In genomic region chr11:109641549-109641948, GRCh38 we compare ENCODE assay signal across 11 cellular contexts.
DNase-seq lines count a peak whose midpoint lies in the region; ATAC-seq and TF ChIP-seq lines count a peak whose summit lies in the region.
"Had no signal": no experiment of that assay in that cellular context is flagged by ENCODE, and none has a peak within 500 bp of the region (broad histone marks: within the 10 kb centered on the region; RNA-seq: fewer than 3 reads in every experiment).

No MANE protein-coding gene starts in this region.

- H3F3A ChIP-seq in GM23338 (replicated peaks; ENCODE audit: low read depth) (no peaks in the 10 kb centered on the region), PC-3 (ENCODE audit: low read length, unreplicated experiment) (no peaks in the 10 kb centered on the region)

- TF ChIP-seq POLR2A in upper lobe of left lung (IDR thresholded peaks at IDR 0.05): no peak

- H3K9ac ChIP-seq in PC-3 (ENCODE audit: low read length): no peak overlapping the region

- no peak overlapping the region for H2AFZ ChIP-seq in GM23338
- no peak overlapping the region for H2AFZ ChIP-seq in PC-3 (ENCODE audit: low read length)
- H2AFZ ChIP-seq in osteoblast (ENCODE audit: low read length): no peak overlapping the region

- CTCF ChIA-PET in PC-3 (lab: Charles Lee): interaction anchor here (0.7 kb wide), 1 partner anchor 358 kb away, joined by 7 read pairs; no protein-coding TSS in a partner anchor

- no peak overlapping the region for H3K4me3 Mint-ChIP-seq in GM23338

- H3K4me1 ChIP-seq in GM23338 (ENCODE audit: insufficient read depth) (no peaks in the 10 kb centered on the region), PC-3 (ENCODE audit: insufficient read depth, low read length) (no peaks in the 10 kb centered on the region), osteoblast (ENCODE audit: insufficient read depth, low read length) (no peaks in the 10 kb centered on the region), upper lobe of left lung (no peaks in the 10 kb centered on the region)

- no peak overlapping the region for H3K27ac ChIP-seq in GM23338 (ENCODE audit: low read depth)
- no peak overlapping the region for H3K27ac ChIP-seq in PC-3 (ENCODE audit: low read length)
- H3K27ac ChIP-seq in osteoblast (ENCODE audit: low read depth, low read length): no peak overlapping the region
- no peak overlapping the region for H3K27ac ChIP-seq in upper lobe of left lung

- H3K36me3 ChIP-seq in GM23338 (ENCODE audit: insufficient read depth): no peaks in the 10 kb centered on the region
- no peaks in the 10 kb centered on the region for H3K36me3 ChIP-seq in PC-3 (ENCODE audit: low read depth, low read length)
- no peaks in the 10 kb centered on the region for H3K36me3 ChIP-seq in osteoblast (ENCODE audit: insufficient read depth, low read length)
- H3K36me3 ChIP-seq in upper lobe of left lung: no peaks in the 10 kb centered on the region

- peak; percentile 18 to 55; a peak in 2 of 4 replicates for TF ChIP-seq CTCF in GM23338 (conservative IDR thresholded peaks at IDR 0.05; ENCODE audit: low read depth in 2 of 2)
- peak; percentile 55 for TF ChIP-seq CTCF in PC-3 (conservative IDR thresholded peaks at IDR 0.05; ENCODE audit: low read depth, low read length)
- TF ChIP-seq CTCF in epithelial cell of esophagus (IDR thresholded peaks at IDR 0.05; ENCODE audit: insufficient read depth, low read depth, low read length, missing control alignments): peak; percentile 43
- peak; percentile 33 for TF ChIP-seq CTCF in osteoblast (IDR thresholded peaks at IDR 0.05; ENCODE audit: extremely low read depth, low read depth, low read length)
- TF ChIP-seq CTCF in upper lobe of left lung (IDR thresholded peaks at IDR 0.05): no peak

- intact Hi-C loops in PC-3 (cut with micrococcal nuclease): no loop called here
- intact Hi-C loops in left ventricle myocardium superior (cut with micrococcal nuclease): no loop called here

- H3K4me2 ChIP-seq in GM23338: no peak overlapping the region
- H3K4me2 ChIP-seq in PC-3 (ENCODE audit: low read length): no peak overlapping the region
- no peak overlapping the region for H3K4me2 ChIP-seq in osteoblast (ENCODE audit: insufficient read depth, low read length)

- H3K9me3 Mint-ChIP-seq in GM23338: no peaks in the 10 kb centered on the region

- WGBS in upper lobe of left lung, 2 donors: 20 to 23% methylated on average over 9 of the region's 9 CpGs

- H3K9me3 ChIP-seq in PC-3 (ENCODE audit: low read length) (no peaks in the 10 kb centered on the region), osteoblast (ENCODE audit: low read depth, low read length) (no peaks in the 10 kb centered on the region), upper lobe of left lung (no peaks in the 10 kb centered on the region)

- peak; percentile 78 for DNase-seq in GM23338 (ENCODE audit: low spot score)
- peak; percentile 61 for DNase-seq in PC-3
- DNase-seq in epithelial cell of esophagus (ENCODE audit: low read depth): peak; percentile 71
- DNase-seq in osteoblast (ENCODE audit: insufficient read length, low spot score, missing footprints): no peak
- DNase-seq in upper lobe of left lung: no peak
- no peak for DNase-seq in left ventricle myocardium superior
- DNase-seq in NCI-H1417 (lab: John Stamatoyannopoulos, UW): no peak
- DNase-seq: activated CD4-positive, alpha-beta T cell treated with anti-CD3 and anti-CD28 coated beads, Interleukin-2, amount 50 U/mL, for 48 hours; cortex of kidney; stimulated activated naive CD4-positive, alpha-beta T cell treated with Interleukin-2 at 50 U/mL for 16 hours had no signal

- H3K27me3 ChIP-seq in GM23338 (ENCODE audit: insufficient read depth): no peaks in the 10 kb centered on the region
- H3K27me3 ChIP-seq in PC-3 (ENCODE audit: low read length): peaks cover 20% of the 10 kb centered on the region; the same call in 1 of the 2 replicates
- H3K27me3 ChIP-seq in osteoblast (ENCODE audit: insufficient read depth, low read length): no peaks in the 10 kb centered on the region
- no peaks in the 10 kb centered on the region for H3K27me3 ChIP-seq in upper lobe of left lung

- BruUV-seq in PC-3 (replicated peaks; lab: Mats Ljungman, UMichigan): no TSS peak

- H3K4me1 Mint-ChIP-seq in GM23338: no peaks in the 10 kb centered on the region

- no peaks in the 10 kb centered on the region for H3K36me3 Mint-ChIP-seq in GM23338 (ENCODE audit: low read depth)

- H4K20me1 ChIP-seq in GM23338 (replicated peaks; ENCODE audit: insufficient read depth) (no peaks in the 10 kb centered on the region), PC-3 (ENCODE audit: low read length) (no peaks in the 10 kb centered on the region), osteoblast (ENCODE audit: insufficient read depth, low read length) (no peaks in the 10 kb centered on the region)

- no peak overlapping the region for H3K27ac Mint-ChIP-seq in GM23338

- POLR2A ChIA-PET in PC-3 (lab: Charles Lee; ENCODE audit: unreplicated experiment): no interaction called here

- no peaks in the 10 kb centered on the region for H3K9me2 ChIP-seq in GM23338 (ENCODE audit: insufficient read depth)
- no peaks in the 10 kb centered on the region; the same call in 1 of the 2 replicates for H3K9me2 ChIP-seq in PC-3 (replicated peaks; ENCODE audit: low read length)

- no peaks in the 10 kb centered on the region for H3K27me3 Mint-ChIP-seq in GM23338 (ENCODE audit: insufficient read depth, low read depth, poor library complexity)

- H3K4me3 ChIP-seq in GM23338: no peak overlapping the region
- H3K4me3 ChIP-seq in PC-3 (ENCODE audit: low read length): no peak overlapping the region
- H3K4me3 ChIP-seq in epithelial cell of esophagus (ENCODE audit: low read length): no peak overlapping the region
- no peak overlapping the region for H3K4me3 ChIP-seq in osteoblast (ENCODE audit: insufficient read depth, low read length)
- no peak overlapping the region for H3K4me3 ChIP-seq in upper lobe of left lung

- TF ChIP-seq EP300 in upper lobe of left lung (IDR thresholded peaks at IDR 0.05): no peak

- ATAC-seq in GM23338 (peak; percentile 88), PC-3 (peak; percentile 46; the same call in 1 of the 2 replicates), GM19397 (IDR thresholded peaks at IDR 0.05; ENCODE audit: unreplicated experiment) (no peak), upper lobe of left lung (ENCODE audit: low FRiP score in 2 of 2) (no peak), left ventricle myocardium superior (no peak)

- H3K79me2 ChIP-seq in GM23338 (replicated peaks; ENCODE audit: insufficient read depth): no peaks in the 10 kb centered on the region
- no peaks in the 10 kb centered on the region for H3K79me2 ChIP-seq in PC-3 (ENCODE audit: low read length)
- no peaks in the 10 kb centered on the region for H3K79me2 ChIP-seq in osteoblast (ENCODE audit: insufficient read depth, low read length)

TF ChIP-seq in GM23338, 12 proteins besides CTCF, POLR2A, EP300 and RAD21:
- TF ChIP-seq ZNF331 (CRISPR knock-in tag; IDR thresholded peaks at IDR 0.05; ENCODE audit: low read depth) (no peak), CREB1 (CRISPR knock-in tag; IDR thresholded peaks at IDR 0.05; ENCODE audit: low read depth) (0 out of 2 replicates have a peak, but pooled peaks have one; percentile 53), ZNF114 (CRISPR knock-in tag; IDR thresholded peaks at IDR 0.05) (no peak), POLR2AphosphoS5 (IDR thresholded peaks at IDR 0.05; ENCODE audit: low read depth) (no peak)
- TF ChIP-seq, protein P1, sequence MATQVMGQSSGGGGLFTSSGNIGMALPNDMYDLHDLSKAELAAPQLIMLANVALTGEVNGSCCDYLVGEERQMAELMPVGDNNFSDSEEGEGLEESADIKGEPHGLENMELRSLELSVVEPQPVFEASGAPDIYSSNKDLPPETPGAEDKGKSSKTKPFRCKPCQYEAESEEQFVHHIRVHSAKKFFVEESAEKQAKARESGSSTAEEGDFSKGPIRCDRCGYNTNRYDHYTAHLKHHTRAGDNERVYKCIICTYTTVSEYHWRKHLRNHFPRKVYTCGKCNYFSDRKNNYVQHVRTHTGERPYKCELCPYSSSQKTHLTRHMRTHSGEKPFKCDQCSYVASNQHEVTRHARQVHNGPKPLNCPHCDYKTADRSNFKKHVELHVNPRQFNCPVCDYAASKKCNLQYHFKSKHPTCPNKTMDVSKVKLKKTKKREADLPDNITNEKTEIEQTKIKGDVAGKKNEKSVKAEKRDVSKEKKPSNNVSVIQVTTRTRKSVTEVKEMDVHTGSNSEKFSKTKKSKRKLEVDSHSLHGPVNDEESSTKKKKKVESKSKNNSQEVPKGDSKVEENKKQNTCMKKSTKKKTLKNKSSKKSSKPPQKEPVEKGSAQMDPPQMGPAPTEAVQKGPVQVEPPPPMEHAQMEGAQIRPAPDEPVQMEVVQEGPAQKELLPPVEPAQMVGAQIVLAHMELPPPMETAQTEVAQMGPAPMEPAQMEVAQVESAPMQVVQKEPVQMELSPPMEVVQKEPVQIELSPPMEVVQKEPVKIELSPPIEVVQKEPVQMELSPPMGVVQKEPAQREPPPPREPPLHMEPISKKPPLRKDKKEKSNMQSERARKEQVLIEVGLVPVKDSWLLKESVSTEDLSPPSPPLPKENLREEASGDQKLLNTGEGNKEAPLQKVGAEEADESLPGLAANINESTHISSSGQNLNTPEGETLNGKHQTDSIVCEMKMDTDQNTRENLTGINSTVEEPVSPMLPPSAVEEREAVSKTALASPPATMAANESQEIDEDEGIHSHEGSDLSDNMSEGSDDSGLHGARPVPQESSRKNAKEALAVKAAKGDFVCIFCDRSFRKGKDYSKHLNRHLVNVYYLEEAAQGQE (IDR thresholded peaks at IDR 0.05; ENCODE audit: unreplicated experiment): peak; percentile 90
- TF ChIP-seq, protein P2, sequence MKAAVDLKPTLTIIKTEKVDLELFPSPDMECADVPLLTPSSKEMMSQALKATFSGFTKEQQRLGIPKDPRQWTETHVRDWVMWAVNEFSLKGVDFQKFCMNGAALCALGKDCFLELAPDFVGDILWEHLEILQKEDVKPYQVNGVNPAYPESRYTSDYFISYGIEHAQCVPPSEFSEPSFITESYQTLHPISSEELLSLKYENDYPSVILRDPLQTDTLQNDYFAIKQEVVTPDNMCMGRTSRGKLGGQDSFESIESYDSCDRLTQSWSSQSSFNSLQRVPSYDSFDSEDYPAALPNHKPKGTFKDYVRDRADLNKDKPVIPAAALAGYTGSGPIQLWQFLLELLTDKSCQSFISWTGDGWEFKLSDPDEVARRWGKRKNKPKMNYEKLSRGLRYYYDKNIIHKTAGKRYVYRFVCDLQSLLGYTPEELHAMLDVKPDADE (IDR thresholded peaks at IDR 0.05): no peak
TF ChIP-seq in GM23338: peak in this region for 2.

Comparison
In these comparisons a context has a peak if more than half of its experiments do, and no peak if none do; other contexts are left out.
1. ATAC-seq: peak in GM23338 (single experiment) and PC-3 (single experiment); none in GM19397 (single experiment), upper lobe of left lung (0 of 2) and left ventricle myocardium superior (single experiment).
2. DNase-seq: peak in GM23338 (single experiment), PC-3 (single experiment) and epithelial cell of esophagus (single experiment); none in osteoblast (single experiment), upper lobe of left lung (0 of 2), left ventricle myocardium superior (single experiment) and NCI-H1417 (0 of 3).
3. CTCF ChIP-seq: peak in GM23338 (2 of 2), PC-3 (single experiment), epithelial cell of esophagus (single experiment) and osteoblast (single experiment); none in upper lobe of left lung (0 of 6).